ENCODE assay signal across 9 cellular contexts in the genomic region with DNA sequence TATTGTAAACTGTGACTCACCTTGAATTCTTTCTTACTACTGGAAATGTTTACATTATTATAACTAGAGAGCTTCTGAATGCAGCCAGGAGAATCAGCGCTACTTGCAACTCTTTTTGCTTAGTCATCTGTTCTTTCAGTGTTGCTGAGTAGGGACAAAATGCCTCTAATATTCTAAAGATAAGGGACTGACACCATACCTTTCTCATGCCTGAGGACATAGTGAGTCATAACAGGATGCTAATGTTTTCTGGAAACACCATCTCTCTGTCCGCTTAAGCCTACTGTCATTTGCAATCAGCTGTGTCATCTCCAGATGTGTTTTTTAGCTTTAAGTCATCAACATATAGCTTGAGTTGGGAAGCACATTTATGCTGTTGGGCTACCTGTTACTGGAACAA.
A peak's percentile ranks its signal among the peaks of the same experiment; 100 is the strongest.
DNase-seq lines count a peak whose midpoint lies in the region; ATAC-seq, FAIRE-seq and TF ChIP-seq lines count a peak whose summit lies in the region.
"Had no signal": no experiment of that assay in that cellular context is flagged by ENCODE, and none has a peak within 500 bp of the region (broad histone marks: within the 10 kb centered on the region; RNA-seq: fewer than 3 reads in every experiment).

No MANE protein-coding gene starts in this region.

- H3K36me3 Mint-ChIP-seq in WTC11 = no peaks in the 10 kb centered on the region
- H3K36me3 Mint-ChIP-seq: activated naive CD4-positive, alpha-beta T cell treated with anti-CD3 and anti-CD28 coated beads, Interleukin-2, amount 50 U/mL, for 24 hours had no signal

- CTCF ChIA-PET in WTC11 (lab: Charles Lee) = interaction anchor here (0.7 to 1.1 kb wide), 2 partner anchors 20 to 80 kb away, joined by 3 to 5 read pairs; no protein-coding TSS in a partner anchor

- peak; percentile 88 for ATAC-seq in GM18511 (IDR thresholded peaks at IDR 0.05; ENCODE audit: unreplicated experiment)
- ATAC-seq in GM21825 (IDR thresholded peaks at IDR 0.05; ENCODE audit: unreplicated experiment) = peak; percentile 83
- ATAC-seq in HG03558 (IDR thresholded peaks at IDR 0.05; ENCODE audit: extremely low read depth, unreplicated experiment) = peak; percentile 86
- ATAC-seq in WTC11 = no peak

- H3K4me3 Mint-ChIP-seq in WTC11 = no peak overlapping the region
- H3K4me3 Mint-ChIP-seq: activated naive CD4-positive, alpha-beta T cell treated with anti-CD3 and anti-CD28 coated beads, Interleukin-2, amount 50 U/mL, for 24 hours had no signal

- H3K27ac Mint-ChIP-seq in WTC11 = no peak overlapping the region
- H3K27ac Mint-ChIP-seq: activated naive CD4-positive, alpha-beta T cell treated with anti-CD3 and anti-CD28 coated beads, Interleukin-2, amount 50 U/mL, for 24 hours had no signal

- peaks cover 11% of the 10 kb centered on the region for H3K27me3 Mint-ChIP-seq in WTC11 (ENCODE audit: low read depth)
- H3K27me3 Mint-ChIP-seq: activated naive CD4-positive, alpha-beta T cell treated with anti-CD3 and anti-CD28 coated beads, Interleukin-2, amount 50 U/mL, for 24 hours had no signal

- FAIRE-seq in frontal cortex (lab: Jason Lieb, UNC) = no peak

- no peaks in the 10 kb centered on the region for H3K9me3 Mint-ChIP-seq in WTC11
- H3K9me3 Mint-ChIP-seq: activated naive CD4-positive, alpha-beta T cell treated with anti-CD3 and anti-CD28 coated beads, Interleukin-2, amount 50 U/mL, for 24 hours had no signal

- DNase-seq in fibroblast of the aortic adventitia (ENCODE audit: low read depth) (peak; percentile 44), GM03348 (ENCODE audit: low spot score) (no peak), WTC11 (ENCODE audit: low spot score) (no peak), frontal cortex (ENCODE audit: low spot score in 2 of 2) (no peak)
- no peak for DNase-seq in central memory CD4-positive, alpha-beta T cell

- TF ChIP-seq CTCF in fibroblast of the aortic adventitia (IDR thresholded peaks at IDR 0.05; ENCODE audit: insufficient read depth, low read length) (no peak), WTC11 (IDR thresholded peaks at IDR 0.05) (no peak)

- POLR2A ChIA-PET in WTC11 (lab: Charles Lee) = no interaction called here

- no peak overlapping the region for H3K4me3 ChIP-seq in fibroblast of the aortic adventitia (ENCODE audit: low read depth, low read length)

- H3K4me1 Mint-ChIP-seq in WTC11 = peaks cover 20% of the 10 kb centered on the region

TF ChIP-seq in WTC11, 78 proteins besides CTCF, POLR2A, EP300 and RAD21:
- TF ChIP-seq, protein P1, sequence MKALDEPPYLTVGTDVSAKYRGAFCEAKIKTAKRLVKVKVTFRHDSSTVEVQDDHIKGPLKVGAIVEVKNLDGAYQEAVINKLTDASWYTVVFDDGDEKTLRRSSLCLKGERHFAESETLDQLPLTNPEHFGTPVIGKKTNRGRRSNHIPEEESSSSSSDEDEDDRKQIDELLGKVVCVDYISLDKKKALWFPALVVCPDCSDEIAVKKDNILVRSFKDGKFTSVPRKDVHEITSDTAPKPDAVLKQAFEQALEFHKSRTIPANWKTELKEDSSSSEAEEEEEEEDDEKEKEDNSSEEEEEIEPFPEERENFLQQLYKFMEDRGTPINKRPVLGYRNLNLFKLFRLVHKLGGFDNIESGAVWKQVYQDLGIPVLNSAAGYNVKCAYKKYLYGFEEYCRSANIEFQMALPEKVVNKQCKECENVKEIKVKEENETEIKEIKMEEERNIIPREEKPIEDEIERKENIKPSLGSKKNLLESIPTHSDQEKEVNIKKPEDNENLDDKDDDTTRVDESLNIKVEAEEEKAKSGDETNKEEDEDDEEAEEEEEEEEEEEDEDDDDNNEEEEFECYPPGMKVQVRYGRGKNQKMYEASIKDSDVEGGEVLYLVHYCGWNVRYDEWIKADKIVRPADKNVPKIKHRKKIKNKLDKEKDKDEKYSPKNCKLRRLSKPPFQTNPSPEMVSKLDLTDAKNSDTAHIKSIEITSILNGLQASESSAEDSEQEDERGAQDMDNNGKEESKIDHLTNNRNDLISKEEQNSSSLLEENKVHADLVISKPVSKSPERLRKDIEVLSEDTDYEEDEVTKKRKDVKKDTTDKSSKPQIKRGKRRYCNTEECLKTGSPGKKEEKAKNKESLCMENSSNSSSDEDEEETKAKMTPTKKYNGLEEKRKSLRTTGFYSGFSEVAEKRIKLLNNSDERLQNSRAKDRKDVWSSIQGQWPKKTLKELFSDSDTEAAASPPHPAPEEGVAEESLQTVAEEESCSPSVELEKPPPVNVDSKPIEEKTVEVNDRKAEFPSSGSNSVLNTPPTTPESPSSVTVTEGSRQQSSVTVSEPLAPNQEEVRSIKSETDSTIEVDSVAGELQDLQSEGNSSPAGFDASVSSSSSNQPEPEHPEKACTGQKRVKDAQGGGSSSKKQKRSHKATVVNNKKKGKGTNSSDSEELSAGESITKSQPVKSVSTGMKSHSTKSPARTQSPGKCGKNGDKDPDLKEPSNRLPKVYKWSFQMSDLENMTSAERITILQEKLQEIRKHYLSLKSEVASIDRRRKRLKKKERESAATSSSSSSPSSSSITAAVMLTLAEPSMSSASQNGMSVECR (CRISPR knock-in tag; IDR thresholded peaks at IDR 0.05; ENCODE audit: borderline replicate concordance) = no peak
- TF ChIP-seq PRRX2 (CRISPR knock-in tag; IDR thresholded peaks at IDR 0.05) = no peak
